ENCODE assay signal across 17 cellular contexts in genomic region chr7:148916186-148916585, GRCh38. TPM values are rescaled to one million over a fixed set of nuclear protein-coding genes. Genes with fewer than 3 reads are reported as not detected.
DNase-seq lines count a peak whose midpoint lies in the region; ATAC-seq and TF ChIP-seq lines count a peak whose summit lies in the region.
"Had no signal": no experiment of that assay in that cellular context is flagged by ENCODE, and none has a peak within 500 bp of the region (broad histone marks: within the 10 kb centered on the region; RNA-seq: fewer than 3 reads in every experiment).

No MANE protein-coding gene starts in this region.

- H3K36me3 ChIP-seq in MG63, result no peaks in the 10 kb centered on the region
- H3K36me3 ChIP-seq: Peyer's patch, right lobe of liver, stomach had no signal

- H3K9me3 Mint-ChIP-seq in activated T-cell treated with anti-CD3 and anti-CD28 coated beads, Interleukin-2, amount 50 U/mL, for 24 hours, result no peaks in the 10 kb centered on the region
- no peaks in the 10 kb centered on the region for H3K9me3 Mint-ChIP-seq in activated CD4-positive, alpha-beta memory T cell treated with anti-CD3 and anti-CD28 coated beads for 36 hours
- H3K9me3 Mint-ChIP-seq: neural crest cell had no signal

- CTCF ChIA-PET in activated CD4-positive, alpha-beta memory T cell treated with anti-CD3 and anti-CD28 coated beads for 36 hours (lab: Charles Lee), result interaction anchor here (5.3 kb wide), 1 partner anchor 26 kb away, joined by 36 read pairs; no protein-coding TSS in a partner anchor

- H3K27ac Mint-ChIP-seq in activated T-cell treated with anti-CD3 and anti-CD28 coated beads, Interleukin-2, amount 50 U/mL, for 24 hours, result peak overlapping the region; percentile 90
- no peak overlapping the region for H3K27ac Mint-ChIP-seq in activated CD4-positive, alpha-beta memory T cell treated with anti-CD3 and anti-CD28 coated beads for 36 hours

- H3K4me3 ChIP-seq in MG63 (no peak overlapping the region), choroid plexus epithelial cell (ENCODE audit: low read depth, low read length) (no peak overlapping the region), retinal pigment epithelial cell (ENCODE audit: low read length) (no peak overlapping the region)
- H3K4me3 ChIP-seq: coronary artery, Peyer's patch, right lobe of liver, stomach had no signal

- no peak for ATAC-seq in GM18868 (IDR thresholded peaks at IDR 0.05; ENCODE audit: unreplicated experiment)
- ATAC-seq: HepG2, right lobe of liver had no signal

- H3K9me3 ChIP-seq in MG63, result no peaks in the 10 kb centered on the region
- H3K9me3 ChIP-seq: Peyer's patch, right lobe of liver, stomach had no signal

- no peaks in the 10 kb centered on the region for H3K36me3 Mint-ChIP-seq in activated T-cell treated with anti-CD3 and anti-CD28 coated beads, Interleukin-2, amount 50 U/mL, for 24 hours (ENCODE audit: low read depth)
- H3K36me3 Mint-ChIP-seq in activated CD4-positive, alpha-beta memory T cell treated with anti-CD3 and anti-CD28 coated beads for 36 hours, result no peaks in the 10 kb centered on the region

- intact Hi-C loops in activated CD4-positive, alpha-beta memory T cell treated with anti-CD3 and anti-CD28 coated beads for 36 hours (cut with micrococcal nuclease), result no loop called here

- TF ChIP-seq CTCF in choroid plexus epithelial cell (conservative IDR thresholded peaks at IDR 0.05; ENCODE audit: low read depth, low read length) (no peak), retinal pigment epithelial cell (conservative IDR thresholded peaks at IDR 0.05; ENCODE audit: low read depth, low read length) (no peak)

- no peak overlapping the region for H3K4me3 Mint-ChIP-seq in activated T-cell treated with anti-CD3 and anti-CD28 coated beads, Interleukin-2, amount 50 U/mL, for 24 hours
- no peak overlapping the region for H3K4me3 Mint-ChIP-seq in activated CD4-positive, alpha-beta memory T cell treated with anti-CD3 and anti-CD28 coated beads for 36 hours
- H3K4me3 Mint-ChIP-seq: neural crest cell had no signal

- peaks cover 74% of the 10 kb centered on the region for H3K4me1 Mint-ChIP-seq in activated T-cell treated with anti-CD3 and anti-CD28 coated beads, Interleukin-2, amount 50 U/mL, for 24 hours (ENCODE audit: low read depth)
- H3K4me1 Mint-ChIP-seq in activated CD4-positive, alpha-beta memory T cell treated with anti-CD3 and anti-CD28 coated beads for 36 hours (ENCODE audit: low read depth), result peaks cover 64% of the 10 kb centered on the region
- H3K4me1 Mint-ChIP-seq: neural crest cell had no signal

- POLR2A ChIA-PET in activated CD4-positive, alpha-beta memory T cell treated with anti-CD3 and anti-CD28 coated beads for 36 hours (lab: Charles Lee), result interaction anchor here (4.2 to 4.7 kb wide), 2 partner anchors 25 to 31 kb away, joined by 32 to 52 read pairs; partner anchors contain the start of gene EZH2

- H3K27me3 Mint-ChIP-seq in activated T-cell treated with anti-CD3 and anti-CD28 coated beads, Interleukin-2, amount 50 U/mL, for 24 hours, result no peaks in the 10 kb centered on the region
- no peaks in the 10 kb centered on the region for H3K27me3 Mint-ChIP-seq in activated CD4-positive, alpha-beta memory T cell treated with anti-CD3 and anti-CD28 coated beads for 36 hours

- no peak for DNase-seq in activated T-cell treated with anti-CD3 and anti-CD28 coated beads, Interleukin-2, amount 50 U/mL, for 24 hours
- DNase-seq in activated T-cell treated with anti-CD3 and anti-CD28 coated beads, Interleukin-2, amount 50 U/mL, for 1 hour, result no peak
- peak; percentile 26 for DNase-seq in MG63
- peak; percentile 91 for DNase-seq in choroid plexus epithelial cell (ENCODE audit: low read depth)
- DNase-seq in retinal pigment epithelial cell (ENCODE audit: low read depth), result peak; percentile 43
- DNase-seq in NCI-H1105 (lab: John Stamatoyannopoulos, UW), result no peak
- DNase-seq in activated CD4-positive, alpha-beta memory T cell treated with anti-CD3 and anti-CD28 coated beads for 36 hours, result no peak
- DNase-seq: erythroblast, NCI-H1417 treated with DMSO at 0.1 percent for 48 hours, NCI-H446 treated with DMSO at 0.1 percent for 48 hours, Peyer's patch, right lobe of liver, stomach had no signal

- H3K27me3 ChIP-seq in MG63, result 0 out of 2 replicates have a peak, but pooled peaks cover 5% of the 10 kb centered on the region
- H3K27me3 ChIP-seq: Peyer's patch, right lobe of liver, stomach had no signal

RNA-seq across cellular contexts. Expression of gene EZH2, which starts 32.1 kb away (rescaled TPM):
- 13.8 and 19.4 TPM in 2 replicates for total RNA-seq in MG63 (2014; rRNA removed; shearing (Covaris generic); ENCODE audit: low replicate concordance)
- 100 to 1,000 TPM; 102 to 103 TPM for total RNA-seq in activated CD4-positive, alpha-beta memory T cell treated with anti-CD3 and anti-CD28 coated beads for 36 hours

Comparison
In these comparisons a context has a peak if more than half of its experiments do, and no peak if none do; other contexts are left out.
1. DNase-seq: peak in MG63 (single experiment), choroid plexus epithelial cell (single experiment) and retinal pigment epithelial cell (single experiment); none in activated T-cell treated with anti-CD3 and anti-CD28 coated beads, Interleukin-2, amount 50 U/mL, for 24 hours (single experiment), activated T-cell treated with anti-CD3 and anti-CD28 coated beads, Interleukin-2, amount 50 U/mL, for 1 hour (single experiment), NCI-H1105 (single experiment) and activated CD4-positive, alpha-beta memory T cell treated with anti-CD3 and anti-CD28 coated beads for 36 hours (single experiment).